ENCODE assay signal across 28 cellular contexts in genomic region chr20:19108181-19108580, GRCh38.
"Had no signal": no experiment of that assay in that cellular context is flagged by ENCODE, and none has a peak within 500 bp of the region (broad histone marks: within the 10 kb centered on the region; RNA-seq: fewer than 3 reads in every experiment).

No MANE protein-coding gene starts in this region.

- DNase-seq: natural killer cell; occipital lobe; ovary; posterior cingulate gyrus; psoas muscle; right cardiac atrium; right lobe of liver; sigmoid colon; small intestine; stimulated activated CD4-positive, alpha-beta T cell treated with anti-CD3 and anti-CD28 coated beads, Interleukin-15, amount 100 ng/mL, for 24 hours; stimulated activated CD4-positive, alpha-beta T cell treated with anti-CD3 and anti-CD28 coated beads, Interleukin-2, amount 100 ng/mL, for 24 hours; stimulated activated CD4-positive, alpha-beta T cell treated with anti-CD3 and anti-CD28 coated beads, Interleukin-2, amount 100 ng/mL, for 48 hours; stimulated activated CD4-positive, alpha-beta T cell treated with anti-CD3 and anti-CD28 coated beads, Interleukin-4, amount 100 ng/mL, for 24 hours; stimulated activated naive B cell treated with anti-CD40 and anti-IgM and Interleukin-4, amounts not matched to agents 10 μg/mL and 1 μg/mL and 100 μg/mL, for 72 hours; stimulated activated naive CD4-positive, alpha-beta T cell treated with Interleukin-2 at 50 U/mL for 16 hours; stomach; thyroid gland; trophoblast cell; upper lobe of left lung had no signal

- H3K27me3 ChIP-seq: neural progenitor cell, ovary, right lobe of liver, sigmoid colon, stomach, thyroid gland, tibial nerve, upper lobe of left lung, vagina had no signal

- H3K27me3 Mint-ChIP-seq: stimulated activated naive CD8-positive, alpha-beta T cell treated with anti-CD3 and anti-CD28 coated beads, Interleukin-15, Interleukin-2, amounts not matched to agents 100 ng/mL and 50 ng/mL, for 24 hours had no signal

- H3K4me3 Mint-ChIP-seq: natural killer cell; nephron; neural progenitor cell; stimulated activated effector memory CD8-positive, alpha-beta T cell treated with anti-CD3 and anti-CD28 coated beads, Interleukin-12 subunit alpha, Interleukin-12 subunit beta, amount 100 ng/mL, for 72 hours; stimulated activated naive B cell treated with anti-CD40 and anti-IgM and Interleukin-4, amounts not matched to agents 10 μg/mL and 1 μg/mL and 100 μg/mL, for 72 hours; stimulated activated naive CD8-positive, alpha-beta T cell treated with anti-CD3 and anti-CD28 coated beads, Interleukin-15, Interleukin-2, amounts not matched to agents 100 ng/mL and 50 ng/mL, for 24 hours had no signal

- ATAC-seq: natural killer cell; psoas muscle; right cardiac atrium; right lobe of liver; stimulated activated effector memory CD8-positive, alpha-beta T cell treated with anti-CD3 and anti-CD28 coated beads, Interleukin-12 subunit alpha, Interleukin-12 subunit beta, amount 100 ng/mL, for 72 hours; stimulated activated naive B cell treated with anti-CD40 and anti-IgM and Interleukin-4, amounts not matched to agents 10 μg/mL and 1 μg/mL and 100 μg/mL, for 72 hours had no signal

- H3K4me1 Mint-ChIP-seq: neural progenitor cell; stimulated activated effector memory CD8-positive, alpha-beta T cell treated with anti-CD3 and anti-CD28 coated beads, Interleukin-12 subunit alpha, Interleukin-12 subunit beta, amount 100 ng/mL, for 72 hours; stimulated activated naive B cell treated with anti-CD40 and anti-IgM and Interleukin-4, amounts not matched to agents 10 μg/mL and 1 μg/mL and 100 μg/mL, for 72 hours had no signal

- H3K36me3 ChIP-seq: neural progenitor cell, ovary, right lobe of liver, sigmoid colon, stomach, thoracic aorta, thyroid gland, tibial nerve, upper lobe of left lung, vagina had no signal

- H3K36me3 Mint-ChIP-seq: natural killer cell; neural progenitor cell; stimulated activated effector memory CD8-positive, alpha-beta T cell treated with anti-CD3 and anti-CD28 coated beads, Interleukin-12 subunit alpha, Interleukin-12 subunit beta, amount 100 ng/mL, for 72 hours; stimulated activated naive B cell treated with anti-CD40 and anti-IgM and Interleukin-4, amounts not matched to agents 10 μg/mL and 1 μg/mL and 100 μg/mL, for 72 hours had no signal

- H3K27ac ChIP-seq: neural progenitor cell, ovary, parathyroid adenoma, psoas muscle, right lobe of liver, sigmoid colon, stomach, thoracic aorta, thyroid gland, tibial nerve, upper lobe of left lung, vagina had no signal

- H3K4me1 ChIP-seq: neural progenitor cell, parathyroid adenoma, psoas muscle, right lobe of liver, stomach, thyroid gland, tibial nerve, upper lobe of left lung had no signal

- H3K4me3 ChIP-seq: neural progenitor cell, ovary, psoas muscle, right lobe of liver, sigmoid colon, stomach, thoracic aorta, thyroid gland, tibial nerve, upper lobe of left lung, vagina had no signal

- H3K27ac Mint-ChIP-seq: natural killer cell; nephron; neural progenitor cell; progenitor cell of endocrine pancreas; stimulated activated effector memory CD8-positive, alpha-beta T cell treated with anti-CD3 and anti-CD28 coated beads, Interleukin-12 subunit alpha, Interleukin-12 subunit beta, amount 100 ng/mL, for 72 hours; stimulated activated naive B cell treated with anti-CD40 and anti-IgM and Interleukin-4, amounts not matched to agents 10 μg/mL and 1 μg/mL and 100 μg/mL, for 72 hours; stimulated activated naive CD8-positive, alpha-beta T cell treated with anti-CD3 and anti-CD28 coated beads, Interleukin-15, Interleukin-2, amounts not matched to agents 100 ng/mL and 50 ng/mL, for 24 hours had no signal

- H3K9me3 ChIP-seq: ovary, psoas muscle, right lobe of liver, sigmoid colon, stomach, thoracic aorta, thyroid gland, tibial nerve, upper lobe of left lung, vagina had no signal

- H3K9me3 Mint-ChIP-seq: natural killer cell; stimulated activated effector memory CD8-positive, alpha-beta T cell treated with anti-CD3 and anti-CD28 coated beads, Interleukin-12 subunit alpha, Interleukin-12 subunit beta, amount 100 ng/mL, for 72 hours; stimulated activated naive B cell treated with anti-CD40 and anti-IgM and Interleukin-4, amounts not matched to agents 10 μg/mL and 1 μg/mL and 100 μg/mL, for 72 hours; stimulated activated naive CD8-positive, alpha-beta T cell treated with anti-CD3 and anti-CD28 coated beads, Interleukin-15, Interleukin-2, amounts not matched to agents 100 ng/mL and 50 ng/mL, for 24 hours had no signal
